ENCODE assay signal across 1 cellular context in genomic region chr9:35771079-35771441, GRCh38.
TF ChIP-seq lines count a peak whose summit lies in the region.

No MANE protein-coding gene starts in this region.

TF ChIP-seq in K562, 482 proteins besides CTCF, POLR2A, EP300 and RAD21:
- TF ChIP-seq ZNF592 (IDR thresholded peaks at IDR 0.05) (no peak), ELK3 (CRISPR knock-in tag; IDR thresholded peaks at IDR 0.05) (no peak), ID3 (CRISPR knock-in tag; IDR thresholded peaks at IDR 0.05) (no peak), ID3 (tag; IDR thresholded peaks at IDR 0.05) (no peak), KAT7 (CRISPR knock-in tag; IDR thresholded peaks at IDR 0.05; ENCODE audit: borderline replicate concordance) (no peak), XRCC5 (IDR thresholded peaks at IDR 0.05; ENCODE audit: low read depth, low read length) (no peak), GATA2 (CRISPR knock-in tag; IDR thresholded peaks at IDR 0.05) (no peak), POLR3G (IDR thresholded peaks at IDR 0.05; ENCODE audit: extremely low read depth, insufficient read length, insufficient replicate concordance) (no peak), JUND (IDR thresholded peaks at IDR 0.05; ENCODE audit: borderline replicate concordance, low read depth, low read length) (no peak), JUND (tag; IDR thresholded peaks at IDR 0.05; ENCODE audit: borderline replicate concordance, low read depth, low read length) (no peak), PHB (CRISPR knock-in tag; IDR thresholded peaks at IDR 0.05) (no peak), BRF1 (IDR thresholded peaks at IDR 0.05; ENCODE audit: borderline replicate concordance, extremely low read depth, insufficient read length) (no peak), ZNF512 (tag; IDR thresholded peaks at IDR 0.05) (no peak), ZNF445 (CRISPR knock-in tag; IDR thresholded peaks at IDR 0.05; ENCODE audit: low read depth) (no peak)
- TF ChIP-seq, protein P1, sequence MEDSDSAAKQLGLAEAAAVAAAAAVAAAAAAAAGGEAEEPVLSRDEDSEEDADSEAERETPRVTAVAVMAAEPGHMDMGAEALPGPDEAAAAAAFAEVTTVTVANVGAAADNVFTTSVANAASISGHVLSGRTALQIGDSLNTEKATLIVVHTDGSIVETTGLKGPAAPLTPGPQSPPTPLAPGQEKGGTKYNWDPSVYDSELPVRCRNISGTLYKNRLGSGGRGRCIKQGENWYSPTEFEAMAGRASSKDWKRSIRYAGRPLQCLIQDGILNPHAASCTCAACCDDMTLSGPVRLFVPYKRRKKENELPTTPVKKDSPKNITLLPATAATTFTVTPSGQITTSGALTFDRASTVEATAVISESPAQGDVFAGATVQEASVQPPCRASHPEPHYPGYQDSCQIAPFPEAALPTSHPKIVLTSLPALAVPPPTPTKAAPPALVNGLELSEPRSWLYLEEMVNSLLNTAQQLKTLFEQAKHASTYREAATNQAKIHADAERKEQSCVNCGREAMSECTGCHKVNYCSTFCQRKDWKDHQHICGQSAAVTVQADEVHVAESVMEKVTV (CRISPR knock-in tag; IDR thresholded peaks at IDR 0.05): no peak
- TF ChIP-seq, protein P2, sequence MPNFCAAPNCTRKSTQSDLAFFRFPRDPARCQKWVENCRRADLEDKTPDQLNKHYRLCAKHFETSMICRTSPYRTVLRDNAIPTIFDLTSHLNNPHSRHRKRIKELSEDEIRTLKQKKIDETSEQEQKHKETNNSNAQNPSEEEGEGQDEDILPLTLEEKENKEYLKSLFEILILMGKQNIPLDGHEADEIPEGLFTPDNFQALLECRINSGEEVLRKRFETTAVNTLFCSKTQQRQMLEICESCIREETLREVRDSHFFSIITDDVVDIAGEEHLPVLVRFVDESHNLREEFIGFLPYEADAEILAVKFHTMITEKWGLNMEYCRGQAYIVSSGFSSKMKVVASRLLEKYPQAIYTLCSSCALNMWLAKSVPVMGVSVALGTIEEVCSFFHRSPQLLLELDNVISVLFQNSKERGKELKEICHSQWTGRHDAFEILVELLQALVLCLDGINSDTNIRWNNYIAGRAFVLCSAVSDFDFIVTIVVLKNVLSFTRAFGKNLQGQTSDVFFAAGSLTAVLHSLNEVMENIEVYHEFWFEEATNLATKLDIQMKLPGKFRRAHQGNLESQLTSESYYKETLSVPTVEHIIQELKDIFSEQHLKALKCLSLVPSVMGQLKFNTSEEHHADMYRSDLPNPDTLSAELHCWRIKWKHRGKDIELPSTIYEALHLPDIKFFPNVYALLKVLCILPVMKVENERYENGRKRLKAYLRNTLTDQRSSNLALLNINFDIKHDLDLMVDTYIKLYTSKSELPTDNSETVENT (CRISPR knock-in tag; IDR thresholded peaks at IDR 0.05): no peak
